In the genomic region with DNA sequence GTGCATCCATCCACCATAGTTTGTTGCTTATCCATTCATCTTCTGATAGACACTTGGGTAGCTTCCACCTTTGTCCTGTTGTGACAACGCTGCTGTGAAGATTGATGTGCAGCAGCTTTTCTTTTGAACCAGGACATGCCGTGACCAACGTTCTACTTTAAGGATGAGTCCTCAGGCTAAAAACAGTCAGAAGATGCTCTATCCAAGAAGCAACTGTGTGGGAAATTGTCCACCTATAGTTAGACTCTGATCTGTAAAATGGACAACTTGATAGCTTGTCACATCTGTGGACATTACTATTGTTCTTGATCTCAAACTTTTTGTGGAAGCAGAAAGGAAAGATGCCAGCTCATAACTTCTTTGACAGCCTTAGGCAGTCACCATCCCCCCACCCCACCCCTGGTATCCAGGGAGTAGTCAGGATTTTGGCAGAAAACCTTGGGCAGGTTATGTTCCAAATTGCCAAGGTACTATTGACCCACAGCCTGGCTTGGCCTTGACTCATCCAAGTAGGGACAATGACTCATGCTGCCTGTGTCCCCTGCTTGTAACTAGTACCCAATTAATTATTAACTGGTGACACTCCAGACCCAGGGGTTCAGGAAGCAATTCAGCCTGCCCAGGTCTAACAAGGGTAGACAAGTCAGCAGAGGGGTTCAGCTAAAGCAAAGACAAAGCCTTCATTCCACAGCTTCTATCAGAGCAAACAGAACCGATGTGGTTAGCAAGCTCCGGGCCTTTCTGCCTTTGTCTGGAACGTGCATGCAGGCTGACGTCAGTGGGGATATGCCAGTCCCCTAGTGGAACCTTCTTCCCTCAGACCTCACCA, we compare ENCODE assay signal across 11 cellular contexts.
DNase-seq lines count a peak whose midpoint lies in the region; ATAC-seq and TF ChIP-seq lines count a peak whose summit lies in the region.
"Had no signal": no experiment of that assay in that cellular context is flagged by ENCODE, and none has a peak within 500 bp of the region (broad histone marks: within the 10 kb centered on the region; RNA-seq: fewer than 3 reads in every experiment).

No MANE protein-coding gene starts in this region.

- H3K4me3 ChIP-seq in BLaER1, result no peak overlapping the region
- H3K4me3 ChIP-seq in HUES48 (ENCODE audit: low read depth, low read length), result no peak overlapping the region
- no peak overlapping the region for H3K4me3 ChIP-seq in suprapubic skin
- H3K4me3 ChIP-seq: skin epidermis had no signal

- peaks cover 1% of the 10 kb centered on the region for H3K27me3 Mint-ChIP-seq in dendritic cell treated with granulocyte-macrophage colony-stimulating factor and Interleukin-4, amounts not matched to agents 40 ng/mL and 50 ng/mL, for 4 days
- H3K27me3 Mint-ChIP-seq in naive thymus-derived CD8-positive, alpha-beta T cell, result peaks cover 0 to 3% (median 0%) of the 10 kb centered on the region in 5 donors

- intact Hi-C loops in dendritic cell treated with granulocyte-macrophage colony-stimulating factor and Interleukin-4, amounts not matched to agents 40 ng/mL and 50 ng/mL, for 4 days (cut with micrococcal nuclease), result loop anchor here (5.0 to 10.0 kb wide), 2 partner anchors 83 to 135 kb away; a partner anchor contains a TSS

- no peak for ATAC-seq in naive thymus-derived CD8-positive, alpha-beta T cell
- ATAC-seq in HG03565 (IDR thresholded peaks at IDR 0.05; ENCODE audit: unreplicated experiment) (no peak), GM21423 (IDR thresholded peaks at IDR 0.05; ENCODE audit: unreplicated experiment) (no peak)

- H3K4me1 Mint-ChIP-seq in dendritic cell treated with granulocyte-macrophage colony-stimulating factor and Interleukin-4, amounts not matched to agents 40 ng/mL and 50 ng/mL, for 4 days (ENCODE audit: low read depth), result peaks cover 67% of the 10 kb centered on the region
- H3K4me1 Mint-ChIP-seq in naive thymus-derived CD8-positive, alpha-beta T cell, result peaks cover 27 to 58% (median 50%) of the 10 kb centered on the region in 4 donors

- H3K27me3 ChIP-seq in BLaER1 (no peaks in the 10 kb centered on the region), HUES48 (ENCODE audit: control insufficient read depth, insufficient read depth, low read length) (no peaks in the 10 kb centered on the region), suprapubic skin (no peaks in the 10 kb centered on the region)

- no peak for TF ChIP-seq CTCF in suprapubic skin (IDR thresholded peaks at IDR 0.05)

- H3K27ac Mint-ChIP-seq in dendritic cell treated with granulocyte-macrophage colony-stimulating factor and Interleukin-4, amounts not matched to agents 40 ng/mL and 50 ng/mL, for 4 days, result peak overlapping the region; percentile 85
- peak overlapping the region in 7 of 10 donors; percentile 11 to 99 (median 32) for H3K27ac Mint-ChIP-seq in naive thymus-derived CD8-positive, alpha-beta T cell

- H3K36me3 ChIP-seq in BLaER1 (no peaks in the 10 kb centered on the region), HUES48 (ENCODE audit: control insufficient read depth, insufficient read depth, low read length) (no peaks in the 10 kb centered on the region), suprapubic skin (no peaks in the 10 kb centered on the region)

- DNase-seq in naive thymus-derived CD8-positive, alpha-beta T cell, result no peak
- no peak for DNase-seq in suprapubic skin (ENCODE audit: low spot score in 2 of 2)
- DNase-seq in D341Med (ENCODE audit: low spot score), result no peak
- DNase-seq: NCI-H1436 treated with DMSO at 0.1 percent for 48 hours, SHP77 treated with DMSO at 0.1 percent for 48 hours had no signal

- no peak overlapping the region for H3K4me3 Mint-ChIP-seq in dendritic cell treated with granulocyte-macrophage colony-stimulating factor and Interleukin-4, amounts not matched to agents 40 ng/mL and 50 ng/mL, for 4 days
- no peak overlapping the region for H3K4me3 Mint-ChIP-seq in naive thymus-derived CD8-positive, alpha-beta T cell

- H3K4me2 ChIP-seq in BLaER1, result peak overlapping the region; percentile 11; the same call in 1 of the 2 replicates

- H3K4me1 ChIP-seq in BLaER1 (peaks cover 76% of the 10 kb centered on the region), HUES48 (ENCODE audit: control insufficient read depth, insufficient read depth, low read length) (peaks cover 15% of the 10 kb centered on the region), suprapubic skin (peaks cover 29% of the 10 kb centered on the region)

- POLR2A ChIA-PET in naive thymus-derived CD8-positive, alpha-beta T cell (lab: Charles Lee), result interaction anchor here (0.6 to 1.4 kb wide), 2 partner anchors 282 to 305 kb away, joined by 4 read pairs; no protein-coding TSS in a partner anchor

- TF ChIP-seq EP300 in suprapubic skin (IDR thresholded peaks at IDR 0.05), result no peak

- peaks cover 67% of the 10 kb centered on the region for H3K36me3 Mint-ChIP-seq in dendritic cell treated with granulocyte-macrophage colony-stimulating factor and Interleukin-4, amounts not matched to agents 40 ng/mL and 50 ng/mL, for 4 days (ENCODE audit: low read depth)
- no peaks in the 10 kb centered on the region for H3K36me3 Mint-ChIP-seq in naive thymus-derived CD8-positive, alpha-beta T cell

- no peak overlapping the region for H3K9ac ChIP-seq in BLaER1
- no peak overlapping the region for H3K9ac ChIP-seq in HUES48 (ENCODE audit: low read depth, low read length)

- H4K20me1 ChIP-seq in BLaER1, result no peaks in the 10 kb centered on the region

- WGBS in suprapubic skin, result 66% methylated on average over 7 of the region's 7 CpGs

- H3K27ac ChIP-seq in BLaER1 (peak overlapping the region; percentile 39; the same call in 1 of the 2 replicates), HUES48 (ENCODE audit: low read depth, low read length) (peak overlapping the region; percentile 26), suprapubic skin (no peak overlapping the region)

- TF ChIP-seq POLR2A in suprapubic skin (IDR thresholded peaks at IDR 0.05), result no peak

- H3K9me3 Mint-ChIP-seq in dendritic cell treated with granulocyte-macrophage colony-stimulating factor and Interleukin-4, amounts not matched to agents 40 ng/mL and 50 ng/mL, for 4 days, result no peaks in the 10 kb centered on the region
- H3K9me3 Mint-ChIP-seq in naive thymus-derived CD8-positive, alpha-beta T cell, result no peaks in the 10 kb centered on the region

- H3K9me3 ChIP-seq in BLaER1 (no peaks in the 10 kb centered on the region), HUES48 (ENCODE audit: control insufficient read depth, insufficient read depth, low read length) (no peaks in the 10 kb centered on the region), suprapubic skin (no peaks in the 10 kb centered on the region)
